Comparison of ENCODE assay signal across 9 cellular contexts in the genomic region with DNA sequence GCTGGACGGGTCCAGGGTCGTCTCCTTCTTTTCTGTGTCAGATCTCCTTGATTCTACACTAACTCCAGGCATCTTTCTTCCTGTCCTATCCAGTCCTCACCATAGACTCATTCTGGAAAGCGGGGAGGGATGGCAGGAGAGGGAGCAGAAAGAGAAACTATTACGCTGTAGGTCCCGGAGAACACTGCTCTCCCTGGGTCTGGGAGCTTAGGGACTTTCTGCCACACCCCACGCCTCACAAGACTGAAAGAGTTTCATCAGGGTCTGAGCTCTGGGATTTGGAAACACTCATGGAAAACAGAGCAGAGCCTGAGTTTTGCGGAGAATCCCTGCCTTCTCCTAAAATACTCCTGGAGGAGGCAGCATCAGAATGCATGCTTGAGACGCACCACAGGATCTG. TPM values are rescaled to one million over a fixed set of nuclear protein-coding genes. Genes with fewer than 3 reads are reported as not detected.
DNase-seq lines count a peak whose midpoint lies in the region; ATAC-seq, FAIRE-seq and TF ChIP-seq lines count a peak whose summit lies in the region.
"Had no signal": no experiment of that assay in that cellular context is flagged by ENCODE, and none has a peak within 500 bp of the region (broad histone marks: within the 10 kb centered on the region; RNA-seq: fewer than 3 reads in every experiment).

No MANE protein-coding gene starts in this region.

- no peak overlapping the region for H3K27ac Mint-ChIP-seq in GM23338
- H3K27ac Mint-ChIP-seq in astrocyte (ENCODE audit: unreplicated experiment), result peak overlapping the region; percentile 36
- peak overlapping the region; percentile 2 for H3K27ac Mint-ChIP-seq in stimulated activated memory B cell treated with anti-CD40 and anti-IgM and Interleukin-4, amounts not matched to agents 10 μg/mL and 1 μg/mL and 100 μg/mL, for 72 hours
- no peak overlapping the region for H3K27ac Mint-ChIP-seq in CD4-positive, alpha-beta T cell
- H3K27ac Mint-ChIP-seq in progenitor cell of endocrine pancreas, result no peak overlapping the region

- no peaks in the 10 kb centered on the region for H3K9me3 Mint-ChIP-seq in GM23338
- no peaks in the 10 kb centered on the region for H3K9me3 Mint-ChIP-seq in astrocyte (ENCODE audit: unreplicated experiment)
- no peaks in the 10 kb centered on the region for H3K9me3 Mint-ChIP-seq in stimulated activated memory B cell treated with anti-CD40 and anti-IgM and Interleukin-4, amounts not matched to agents 10 μg/mL and 1 μg/mL and 100 μg/mL, for 72 hours
- no peaks in the 10 kb centered on the region for H3K9me3 Mint-ChIP-seq in CD4-positive, alpha-beta T cell
- no peaks in the 10 kb centered on the region for H3K9me3 Mint-ChIP-seq in progenitor cell of endocrine pancreas (ENCODE audit: low read depth)

- H3K27me3 ChIP-seq in GM23338 (ENCODE audit: insufficient read depth) (no peaks in the 10 kb centered on the region), astrocyte (ENCODE audit: insufficient read depth, low read length) (no peaks in the 10 kb centered on the region)
- H3K27me3 ChIP-seq in CD4-positive, alpha-beta T cell (ENCODE audit: control insufficient read depth, insufficient read depth, low read length), result no peaks in the 10 kb centered on the region

- TF ChIP-seq CTCF in GM23338 (conservative IDR thresholded peaks at IDR 0.05; ENCODE audit: low read depth in 2 of 2) (no peak), astrocyte (IDR thresholded peaks at IDR 0.05; ENCODE audit: insufficient read depth, low read depth, low read length) (no peak), progenitor cell of endocrine pancreas (IDR thresholded peaks at IDR 0.05; ENCODE audit: unreplicated experiment) (no peak)
- no peak for TF ChIP-seq CTCF in CD4-positive, alpha-beta T cell (IDR thresholded peaks at IDR 0.05)

- H3K4me3 Mint-ChIP-seq in GM23338 (no peak overlapping the region), astrocyte (ENCODE audit: unreplicated experiment) (no peak overlapping the region), progenitor cell of endocrine pancreas (ENCODE audit: low read depth) (no peak overlapping the region)
- no peak overlapping the region for H3K4me3 Mint-ChIP-seq in stimulated activated memory B cell treated with anti-CD40 and anti-IgM and Interleukin-4, amounts not matched to agents 10 μg/mL and 1 μg/mL and 100 μg/mL, for 72 hours
- H3K4me3 Mint-ChIP-seq in CD4-positive, alpha-beta T cell, result no peak overlapping the region

- H3F3A ChIP-seq in GM23338 (replicated peaks; ENCODE audit: low read depth), result 0 out of 2 replicates have a peak, but pooled peaks cover 8% of the 10 kb centered on the region

- H3K36me3 ChIP-seq in GM23338 (ENCODE audit: insufficient read depth), result no peaks in the 10 kb centered on the region
- no peaks in the 10 kb centered on the region for H3K36me3 ChIP-seq in astrocyte (ENCODE audit: insufficient read depth, low read length)

- H3K4me1 Mint-ChIP-seq in GM23338 (peaks cover 4% of the 10 kb centered on the region), astrocyte (ENCODE audit: low read depth, unreplicated experiment) (peaks cover 17% of the 10 kb centered on the region), progenitor cell of endocrine pancreas (ENCODE audit: low read depth) (peaks cover 17% of the 10 kb centered on the region)
- H3K4me1 Mint-ChIP-seq in stimulated activated memory B cell treated with anti-CD40 and anti-IgM and Interleukin-4, amounts not matched to agents 10 μg/mL and 1 μg/mL and 100 μg/mL, for 72 hours, result peaks cover 20% of the 10 kb centered on the region
- peaks cover 15% of the 10 kb centered on the region for H3K4me1 Mint-ChIP-seq in CD4-positive, alpha-beta T cell (ENCODE audit: low read depth)

- POLR2A ChIA-PET in CD4-positive, alpha-beta T cell (lab: Charles Lee), result no interaction called here

- H3K79me2 ChIP-seq in GM23338 (replicated peaks; ENCODE audit: insufficient read depth) (no peaks in the 10 kb centered on the region), astrocyte (ENCODE audit: insufficient read depth, low read length) (no peaks in the 10 kb centered on the region)

- no peaks in the 10 kb centered on the region for H3K9me3 ChIP-seq in astrocyte (ENCODE audit: insufficient read depth, low read depth, low read length)
- H3K9me3 ChIP-seq in CD4-positive, alpha-beta T cell (ENCODE audit: control insufficient read depth, low read length), result no peaks in the 10 kb centered on the region

- H3K4me1 ChIP-seq in GM23338 (ENCODE audit: insufficient read depth), result peaks cover 5% of the 10 kb centered on the region; the same call in 1 of the 2 replicates
- peaks cover 6% of the 10 kb centered on the region for H3K4me1 ChIP-seq in astrocyte (ENCODE audit: insufficient read depth, low read length)

- FAIRE-seq in astrocyte (lab: Jason Lieb, UNC), result no peak

- H3K9ac ChIP-seq in astrocyte (ENCODE audit: low read length), result no peak overlapping the region

- no peaks in the 10 kb centered on the region for H3K9me2 ChIP-seq in GM23338 (ENCODE audit: insufficient read depth)

- H3K27me3 Mint-ChIP-seq in GM23338 (ENCODE audit: insufficient read depth, low read depth, poor library complexity) (no peaks in the 10 kb centered on the region), astrocyte (ENCODE audit: low read depth, unreplicated experiment) (peaks cover 2% of the 10 kb centered on the region), progenitor cell of endocrine pancreas (peaks cover 7% of the 10 kb centered on the region)
- peaks cover 36% of the 10 kb centered on the region for H3K27me3 Mint-ChIP-seq in stimulated activated memory B cell treated with anti-CD40 and anti-IgM and Interleukin-4, amounts not matched to agents 10 μg/mL and 1 μg/mL and 100 μg/mL, for 72 hours
- peaks cover 4% of the 10 kb centered on the region for H3K27me3 Mint-ChIP-seq in CD4-positive, alpha-beta T cell

- H4K20me1 ChIP-seq in GM23338 (replicated peaks; ENCODE audit: insufficient read depth) (no peaks in the 10 kb centered on the region), astrocyte (ENCODE audit: insufficient read depth, low read length) (no peaks in the 10 kb centered on the region)

- no peak for ATAC-seq in GM23338
- ATAC-seq in left colon, result peak; percentile 18
- no peak for ATAC-seq in stimulated activated memory B cell treated with anti-CD40 and anti-IgM and Interleukin-4, amounts not matched to agents 10 μg/mL and 1 μg/mL and 100 μg/mL, for 72 hours
- ATAC-seq in CD4-positive, alpha-beta T cell (ENCODE audit: poor library complexity), result no peak

- DNase-seq in GM23338 (ENCODE audit: low spot score), result no peak
- no peak for DNase-seq in astrocyte (ENCODE audit: low read depth)
- DNase-seq in left colon, result no peak
- DNase-seq in NCI-H1092 (lab: John Stamatoyannopoulos, UW), result no peak
- no peak for DNase-seq in CD4-positive, alpha-beta T cell
- DNase-seq in progenitor cell of endocrine pancreas (ENCODE audit: low spot score, unreplicated experiment), result no peak
- DNase-seq in T-helper 9 cell, result no peak
- DNase-seq: islet precursor cell had no signal

- no peak overlapping the region for H3K4me2 ChIP-seq in GM23338
- H3K4me2 ChIP-seq in astrocyte (ENCODE audit: low read length), result peak overlapping the region; percentile 57

- H3K4me3 ChIP-seq in GM23338 (no peak overlapping the region), astrocyte (ENCODE audit: insufficient read depth, low read depth, low read length) (no peak overlapping the region)

- intact Hi-C loops in left colon (cut with DNase I, micrococcal nuclease), result loop anchor here in 1 of 2 donors (5.0 kb wide), 1 partner anchor 186 kb away; no protein-coding TSS in a partner anchor
- intact Hi-C loops in CD4-positive, alpha-beta T cell (cut with DNase I, micrococcal nuclease), result no loop called here

- H2AFZ ChIP-seq in GM23338, result peak overlapping the region; percentile 85
- peak overlapping the region; percentile 26 for H2AFZ ChIP-seq in astrocyte (ENCODE audit: low read depth, low read length)

- CTCF ChIA-PET in CD4-positive, alpha-beta T cell (lab: Charles Lee), result interaction anchor here (2.1 kb wide), 1 partner anchor 186 kb away, joined by 6 read pairs; no protein-coding TSS in a partner anchor

- no peak overlapping the region for H3K27ac ChIP-seq in GM23338 (ENCODE audit: low read depth)
- H3K27ac ChIP-seq in astrocyte (ENCODE audit: low read depth, low read length), result no peak overlapping the region
- H3K27ac ChIP-seq in CD4-positive, alpha-beta T cell (ENCODE audit: low read depth, low read length), result no peak overlapping the region

- no peaks in the 10 kb centered on the region for H3K36me3 Mint-ChIP-seq in GM23338 (ENCODE audit: low read depth)
- H3K36me3 Mint-ChIP-seq in astrocyte (ENCODE audit: low read depth, unreplicated experiment), result no peaks in the 10 kb centered on the region
- no peaks in the 10 kb centered on the region for H3K36me3 Mint-ChIP-seq in stimulated activated memory B cell treated with anti-CD40 and anti-IgM and Interleukin-4, amounts not matched to agents 10 μg/mL and 1 μg/mL and 100 μg/mL, for 72 hours
- H3K36me3 Mint-ChIP-seq in CD4-positive, alpha-beta T cell (ENCODE audit: low read depth), result no peaks in the 10 kb centered on the region
- no peaks in the 10 kb centered on the region for H3K36me3 Mint-ChIP-seq in progenitor cell of endocrine pancreas (ENCODE audit: insufficient read depth)

TF ChIP-seq in GM23338, 12 proteins besides CTCF, POLR2A, EP300 and RAD21 (continues in another document):
- no peak for TF ChIP-seq POLR2AphosphoS5 (IDR thresholded peaks at IDR 0.05; ENCODE audit: low read depth)
- no peak for TF ChIP-seq EZH2 (IDR thresholded peaks at IDR 0.05; ENCODE audit: low read depth, unreplicated experiment)

RNA-seq across cellular contexts. Expression of gene ASB13, which starts 38.0 kb away (rescaled TPM):
- total RNA-seq in GM23338 (2014; rRNA removed; shearing (Covaris generic)), result 16.5 and 20.2 TPM in 2 replicates
- polyA plus RNA-seq in GM23338 (2016; fragmentation: Nextera tagmentation; extraction: Ambion mirVana), result 11.3 and 11.6 TPM in 2 replicates
- 4.7 and 4.8 TPM in 2 replicates for total RNA-seq in astrocyte
- 10 to 100 TPM; 50.7 to 56.3 TPM for total RNA-seq in left colon
- total RNA-seq in CD4-positive, alpha-beta T cell, result 1 to 10 TPM; 1.9 to 2.9 TPM
- 11.1 and 13.5 TPM in 2 replicates for total RNA-seq in progenitor cell of endocrine pancreas

RNA-seq across cellular contexts. Expression of gene TASOR2, which starts 56.3 kb away (rescaled TPM):
- total RNA-seq in GM23338 (2014; rRNA removed; shearing (Covaris generic)), result 62.9 and 110 TPM in 2 replicates
- 40.9 and 45.2 TPM in 2 replicates for polyA plus RNA-seq in GM23338 (2016; fragmentation: Nextera tagmentation; extraction: Ambion mirVana)
- 76.2 and 87.2 TPM in 2 replicates for total RNA-seq in astrocyte
- 10 to 100 TPM; 43.1 to 53.2 TPM for total RNA-seq in left colon
- total RNA-seq in CD4-positive, alpha-beta T cell, result 10 to 100 TPM; 50.0 to 51.0 TPM
- 57.1 and 57.7 TPM in 2 replicates for total RNA-seq in progenitor cell of endocrine pancreas

Comparison
In these comparisons a context has a peak if more than half of its experiments do, and no peak if none do; other contexts are left out.
1. H3K27ac Mint-ChIP-seq: peak in astrocyte (single experiment) and stimulated activated memory B cell treated with anti-CD40 and anti-IgM and Interleukin-4, amounts not matched to agents 10 μg/mL and 1 μg/mL and 100 μg/mL, for 72 hours (single experiment); none in GM23338 (single experiment), CD4-positive, alpha-beta T cell (single experiment) and progenitor cell of endocrine pancreas (single experiment).